Comparison of ENCODE assay signal across 2 cellular contexts in genomic region chr19:970695-971094, GRCh38.
TF ChIP-seq lines count a peak whose summit lies in the region.

No MANE protein-coding gene starts in this region.

TF ChIP-seq in HCT116, 20 proteins besides CTCF, POLR2A, EP300 and RAD21:
- TF ChIP-seq REST (IDR thresholded peaks at IDR 0.05; ENCODE audit: low read depth) = no peak
- TF ChIP-seq CBX3 (IDR thresholded peaks at IDR 0.05; ENCODE audit: low read depth) = peak; percentile 93; the same call in 1 of the 2 replicates
TF ChIP-seq in HCT116: peak in this region for 1.

TF ChIP-seq in K562, 482 proteins besides CTCF, POLR2A, EP300 and RAD21 (continues in another document):
- peak; percentile 62; the same call in 1 of the 2 replicates for TF ChIP-seq ZBTB7A (IDR thresholded peaks at IDR 0.05; ENCODE audit: borderline replicate concordance, control insufficient read depth, low read depth, low read length)
- TF ChIP-seq, protein P1, sequence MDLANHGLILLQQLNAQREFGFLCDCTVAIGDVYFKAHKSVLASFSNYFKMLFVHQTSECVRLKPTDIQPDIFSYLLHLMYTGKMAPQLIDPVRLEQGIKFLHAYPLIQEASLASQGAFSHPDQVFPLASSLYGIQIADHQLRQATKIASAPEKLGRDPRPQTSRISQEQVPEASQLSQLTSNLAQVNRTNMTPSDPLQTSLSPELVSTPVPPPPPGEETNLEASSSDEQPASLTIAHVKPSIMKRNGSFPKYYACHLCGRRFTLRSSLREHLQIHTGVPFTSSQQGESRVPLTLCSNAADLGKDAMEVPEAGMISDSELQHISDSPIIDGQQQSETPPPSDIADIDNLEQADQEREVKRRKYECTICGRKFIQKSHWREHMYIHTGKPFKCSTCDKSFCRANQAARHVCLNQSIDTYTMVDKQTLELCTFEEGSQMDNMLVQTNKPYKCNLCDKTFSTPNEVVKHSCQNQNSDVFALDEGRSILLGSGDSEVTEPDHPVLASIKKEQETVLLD (IDR thresholded peaks at IDR 0.05) = no peak
- no peak for TF ChIP-seq SAFB (IDR thresholded peaks at IDR 0.05; ENCODE audit: borderline replicate concordance, low read depth, low read length)
- no peak for TF ChIP-seq SIN3A (IDR thresholded peaks at IDR 0.05; ENCODE audit: borderline replicate concordance in 2 of 2, control insufficient read depth in 1 of 2, low read depth in 2 of 2, low read length in 2 of 2)
- no peak for TF ChIP-seq KAT8 (IDR thresholded peaks at IDR 0.05; ENCODE audit: low read depth)
- no peak for TF ChIP-seq ZNF75A (CRISPR knock-in tag; IDR thresholded peaks at IDR 0.05)
- TF ChIP-seq TBL1XR1 (IDR thresholded peaks at IDR 0.05; ENCODE audit: low read length in 2 of 2) = 0 out of 4 replicates have a peak, but pooled peaks of 1 of the 2 experiments have one; percentile 55
- no peak for TF ChIP-seq HOXB6 (CRISPR knock-in tag; IDR thresholded peaks at IDR 0.05; ENCODE audit: borderline replicate concordance)
- TF ChIP-seq, protein P2, sequence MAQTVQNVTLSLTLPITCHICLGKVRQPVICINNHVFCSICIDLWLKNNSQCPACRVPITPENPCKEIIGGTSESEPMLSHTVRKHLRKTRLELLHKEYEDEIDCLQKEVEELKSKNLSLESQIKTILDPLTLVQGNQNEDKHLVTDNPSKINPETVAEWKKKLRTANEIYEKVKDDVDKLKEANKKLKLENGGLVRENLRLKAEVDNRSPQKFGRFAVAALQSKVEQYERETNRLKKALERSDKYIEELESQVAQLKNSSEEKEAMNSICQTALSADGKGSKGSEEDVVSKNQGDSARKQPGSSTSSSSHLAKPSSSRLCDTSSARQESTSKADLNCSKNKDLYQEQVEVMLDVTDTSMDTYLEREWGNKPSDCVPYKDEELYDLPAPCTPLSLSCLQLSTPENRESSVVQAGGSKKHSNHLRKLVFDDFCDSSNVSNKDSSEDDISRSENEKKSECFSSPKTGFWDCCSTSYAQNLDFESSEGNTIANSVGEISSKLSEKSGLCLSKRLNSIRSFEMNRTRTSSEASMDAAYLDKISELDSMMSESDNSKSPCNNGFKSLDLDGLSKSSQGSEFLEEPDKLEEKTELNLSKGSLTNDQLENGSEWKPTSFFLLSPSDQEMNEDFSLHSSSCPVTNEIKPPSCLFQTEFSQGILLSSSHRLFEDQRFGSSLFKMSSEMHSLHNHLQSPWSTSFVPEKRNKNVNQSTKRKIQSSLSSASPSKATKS (CRISPR knock-in tag; IDR thresholded peaks at IDR 0.05) = no peak
- no peak for TF ChIP-seq SMAD1 (IDR thresholded peaks at IDR 0.05; ENCODE audit: low read depth, low read length, partially characterized antibody)
- 0 out of 2 replicates have a peak, but pooled peaks have one; percentile 29 for TF ChIP-seq ZEB2 (IDR thresholded peaks at IDR 0.05)
- TF ChIP-seq CXXC5 (CRISPR knock-in tag; IDR thresholded peaks at IDR 0.05) = no peak
- no peak for TF ChIP-seq ZNF324 (CRISPR knock-in tag; IDR thresholded peaks at IDR 0.05)
- no peak for TF ChIP-seq POU5F1 (IDR thresholded peaks at IDR 0.05; ENCODE audit: borderline replicate concordance, low read depth, low read length, partially characterized antibody)
- no peak for TF ChIP-seq ZNF695 (CRISPR knock-in tag; IDR thresholded peaks at IDR 0.05)
- TF ChIP-seq NRF1 (conservative IDR thresholded peaks at IDR 0.05 in 1 of 2, IDR thresholded peaks at IDR 0.05 in 1 of 2) = no peak
- peak; percentile 84; the same call in 1 of the 2 replicates for TF ChIP-seq XRCC5 (IDR thresholded peaks at IDR 0.05; ENCODE audit: low read depth, low read length)
- TF ChIP-seq MXI1 (IDR thresholded peaks at IDR 0.05; ENCODE audit: low read depth, low read length) = no peak
- TF ChIP-seq RBBP5 (IDR thresholded peaks at IDR 0.05; ENCODE audit: borderline replicate concordance, insufficient read depth, low read length, poor library complexity, severe bottlenecking) = no peak
- no peak for TF ChIP-seq KLF16 (IDR thresholded peaks at IDR 0.05)
- peak in 1 of 2 experiments; percentile 56; a peak in 1 of 4 replicates for TF ChIP-seq MLLT1 (IDR thresholded peaks at IDR 0.05)
- TF ChIP-seq ZNF561 (CRISPR knock-in tag; conservative IDR thresholded peaks at IDR 0.05) = no peak
- no peak for TF ChIP-seq RBM39 (optimal IDR thresholded peaks at IDR 0.05; ENCODE audit: low read depth, low read length)
- no peak for TF ChIP-seq ZNF77 (CRISPR knock-in tag; IDR thresholded peaks at IDR 0.05)
- TF ChIP-seq ZNF766 (CRISPR knock-in tag; conservative IDR thresholded peaks at IDR 0.05) = no peak
- no peak for TF ChIP-seq ESRRB (CRISPR knock-in tag; IDR thresholded peaks at IDR 0.05; ENCODE audit: borderline replicate concordance)
- no peak for TF ChIP-seq JUN (IDR thresholded peaks at IDR 0.05; ENCODE audit: borderline replicate concordance, low read depth, low read length)
- TF ChIP-seq JUN (CRISPR knock-in tag; IDR thresholded peaks at IDR 0.05; ENCODE audit: borderline replicate concordance) = no peak
- TF ChIP-seq CREB1 (IDR thresholded peaks at IDR 0.05) = no peak
- no peak for TF ChIP-seq CREB1 (CRISPR knock-in tag; IDR thresholded peaks at IDR 0.05)
- TF ChIP-seq BHLHE40 (IDR thresholded peaks at IDR 0.05; ENCODE audit: low read length) = no peak
- TF ChIP-seq RBM25 (IDR thresholded peaks at IDR 0.05; ENCODE audit: low read depth, low read length, severe bottlenecking) = no peak
- TF ChIP-seq SMAD4 (CRISPR knock-in tag; conservative IDR thresholded peaks at IDR 0.05) = 0 out of 2 replicates have a peak, but pooled peaks have one; percentile 34
- no peak for TF ChIP-seq NFRKB (IDR thresholded peaks at IDR 0.05; ENCODE audit: low read depth)
- no peak for TF ChIP-seq ADNP (tag; IDR thresholded peaks at IDR 0.05)
- no peak for TF ChIP-seq FOXP1 (CRISPR knock-in tag; IDR thresholded peaks at IDR 0.05)
- TF ChIP-seq, protein P3, sequence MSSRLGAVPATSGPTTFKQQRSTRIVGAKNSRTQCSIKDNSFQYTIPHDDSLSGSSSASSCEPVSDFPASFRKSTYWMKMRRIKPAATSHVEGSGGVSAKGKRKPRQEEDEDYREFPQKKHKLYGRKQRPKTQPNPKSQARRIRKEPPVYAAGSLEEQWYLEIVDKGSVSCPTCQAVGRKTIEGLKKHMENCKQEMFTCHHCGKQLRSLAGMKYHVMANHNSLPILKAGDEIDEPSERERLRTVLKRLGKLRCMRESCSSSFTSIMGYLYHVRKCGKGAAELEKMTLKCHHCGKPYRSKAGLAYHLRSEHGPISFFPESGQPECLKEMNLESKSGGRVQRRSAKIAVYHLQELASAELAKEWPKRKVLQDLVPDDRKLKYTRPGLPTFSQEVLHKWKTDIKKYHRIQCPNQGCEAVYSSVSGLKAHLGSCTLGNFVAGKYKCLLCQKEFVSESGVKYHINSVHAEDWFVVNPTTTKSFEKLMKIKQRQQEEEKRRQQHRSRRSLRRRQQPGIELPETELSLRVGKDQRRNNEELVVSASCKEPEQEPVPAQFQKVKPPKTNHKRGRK (tag; IDR thresholded peaks at IDR 0.05) = no peak
- TF ChIP-seq SIX5 (IDR thresholded peaks at IDR 0.05; ENCODE audit: borderline replicate concordance in 1 of 2, insufficient read depth in 1 of 2, low read depth in 1 of 2, low read length in 2 of 2) = no peak
- no peak for TF ChIP-seq PHF20 (IDR thresholded peaks at IDR 0.05; ENCODE audit: partially characterized antibody)
- peak; percentile 79 for TF ChIP-seq MTA3 (IDR thresholded peaks at IDR 0.05; ENCODE audit: borderline replicate concordance)
- TF ChIP-seq ILF3 (IDR thresholded peaks at IDR 0.05; ENCODE audit: borderline replicate concordance) = no peak
- no peak for TF ChIP-seq ZC3H11A (IDR thresholded peaks at IDR 0.05; ENCODE audit: low read depth, low read length)
- TF ChIP-seq, protein P4, sequence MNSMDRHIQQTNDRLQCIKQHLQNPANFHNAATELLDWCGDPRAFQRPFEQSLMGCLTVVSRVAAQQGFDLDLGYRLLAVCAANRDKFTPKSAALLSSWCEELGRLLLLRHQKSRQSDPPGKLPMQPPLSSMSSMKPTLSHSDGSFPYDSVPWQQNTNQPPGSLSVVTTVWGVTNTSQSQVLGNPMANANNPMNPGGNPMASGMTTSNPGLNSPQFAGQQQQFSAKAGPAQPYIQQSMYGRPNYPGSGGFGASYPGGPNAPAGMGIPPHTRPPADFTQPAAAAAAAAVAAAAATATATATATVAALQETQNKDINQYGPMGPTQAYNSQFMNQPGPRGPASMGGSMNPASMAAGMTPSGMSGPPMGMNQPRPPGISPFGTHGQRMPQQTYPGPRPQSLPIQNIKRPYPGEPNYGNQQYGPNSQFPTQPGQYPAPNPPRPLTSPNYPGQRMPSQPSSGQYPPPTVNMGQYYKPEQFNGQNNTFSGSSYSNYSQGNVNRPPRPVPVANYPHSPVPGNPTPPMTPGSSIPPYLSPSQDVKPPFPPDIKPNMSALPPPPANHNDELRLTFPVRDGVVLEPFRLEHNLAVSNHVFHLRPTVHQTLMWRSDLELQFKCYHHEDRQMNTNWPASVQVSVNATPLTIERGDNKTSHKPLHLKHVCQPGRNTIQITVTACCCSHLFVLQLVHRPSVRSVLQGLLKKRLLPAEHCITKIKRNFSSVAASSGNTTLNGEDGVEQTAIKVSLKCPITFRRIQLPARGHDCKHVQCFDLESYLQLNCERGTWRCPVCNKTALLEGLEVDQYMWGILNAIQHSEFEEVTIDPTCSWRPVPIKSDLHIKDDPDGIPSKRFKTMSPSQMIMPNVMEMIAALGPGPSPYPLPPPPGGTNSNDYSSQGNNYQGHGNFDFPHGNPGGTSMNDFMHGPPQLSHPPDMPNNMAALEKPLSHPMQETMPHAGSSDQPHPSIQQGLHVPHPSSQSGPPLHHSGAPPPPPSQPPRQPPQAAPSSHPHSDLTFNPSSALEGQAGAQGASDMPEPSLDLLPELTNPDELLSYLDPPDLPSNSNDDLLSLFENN (IDR thresholded peaks at IDR 0.05; ENCODE audit: low read depth in 2 of 2, low read length in 2 of 2) = 0 out of 4 replicates have a peak, but pooled peaks of 1 of the 2 experiments have one; percentile 16
- no peak for TF ChIP-seq GTF2E2 (tag; IDR thresholded peaks at IDR 0.05)
- peak in 1 of 2 experiments; percentile 82; a peak in 2 of 4 replicates for TF ChIP-seq MAZ (CRISPR knock-in tag; conservative IDR thresholded peaks at IDR 0.05 in 1 of 2, IDR thresholded peaks at IDR 0.05 in 1 of 2)
- peak; percentile 47; the same call in 1 of the 2 replicates for TF ChIP-seq ESRRA (IDR thresholded peaks at IDR 0.05; ENCODE audit: borderline replicate concordance, low read depth)
- TF ChIP-seq JUND (IDR thresholded peaks at IDR 0.05; ENCODE audit: borderline replicate concordance, low read depth, low read length) = no peak; the same call in 1 of the 2 replicates
- no peak for TF ChIP-seq JUND (tag; IDR thresholded peaks at IDR 0.05; ENCODE audit: borderline replicate concordance, low read depth, low read length)
- no peak for TF ChIP-seq ZSCAN29 (IDR thresholded peaks at IDR 0.05)
- TF ChIP-seq ATF6 (CRISPR knock-in tag; IDR thresholded peaks at IDR 0.05) = no peak
- TF ChIP-seq NONO (IDR thresholded peaks at IDR 0.05; ENCODE audit: low read depth in 2 of 2, low read length in 1 of 2) = no peak
- TF ChIP-seq ZSCAN32 (CRISPR knock-in tag; IDR thresholded peaks at IDR 0.05) = no peak
- peak; percentile 51; the same call in 1 of the 2 replicates for TF ChIP-seq KLF1 (tag; IDR thresholded peaks at IDR 0.05)
- peak; percentile 99 for TF ChIP-seq CBX5 (IDR thresholded peaks at IDR 0.05; ENCODE audit: borderline replicate concordance, low read depth)
